Comparison of ENCODE assay signal across 3 cellular contexts in genomic region chr11:3063876-3064275, GRCh38.
TF ChIP-seq lines count a peak whose summit lies in the region.

No MANE protein-coding gene starts in this region.

TF ChIP-seq in GM23338, 12 proteins besides CTCF, POLR2A, EP300 and RAD21:
- peak; percentile 62; the same call in 1 of the 2 replicates for TF ChIP-seq ZNF462 (CRISPR knock-in tag; IDR thresholded peaks at IDR 0.05)

TF ChIP-seq in WTC11, 78 proteins besides CTCF, POLR2A, EP300 and RAD21:
- 0 out of 2 replicates have a peak, but pooled peaks have one; percentile 24 for TF ChIP-seq MAX (CRISPR knock-in tag; IDR thresholded peaks at IDR 0.05)
- TF ChIP-seq TEAD1 (CRISPR knock-in tag; IDR thresholded peaks at IDR 0.05) = peak; percentile 81; the same call in 1 of the 2 replicates
- TF ChIP-seq ETV6 (CRISPR knock-in tag; IDR thresholded peaks at IDR 0.05) = 0 out of 2 replicates have a peak, but pooled peaks have one; percentile 43
- 0 out of 2 replicates have a peak, but pooled peaks have one; percentile 27 for TF ChIP-seq TEAD4 (CRISPR knock-in tag; IDR thresholded peaks at IDR 0.05)

TF ChIP-seq in H1, 55 proteins besides CTCF, POLR2A, EP300 and RAD21 (continued from another document):
- TF ChIP-seq TEAD4 (IDR thresholded peaks at IDR 0.05; ENCODE audit: low read depth, low read length) (peak; percentile 90), MAX (IDR thresholded peaks at IDR 0.05) (0 out of 2 replicates have a peak, but pooled peaks have one; percentile 40)
